In genomic region chr11:122556605-122557004, GRCh38 we compare ENCODE assay signal across 8 cellular contexts.
A peak's percentile ranks its signal among the peaks of the same experiment; 100 is the strongest.
DNase-seq lines count a peak whose midpoint lies in the region; ATAC-seq, FAIRE-seq and TF ChIP-seq lines count a peak whose summit lies in the region.

No MANE protein-coding gene starts in this region.

- H3K4me3 Mint-ChIP-seq in HFFc6: no peak overlapping the region; the same call in 1 of the 2 replicates

- no peak overlapping the region for H3K27ac Mint-ChIP-seq in HFFc6

- ATAC-seq in GM18517 (IDR thresholded peaks at IDR 0.05; ENCODE audit: unreplicated experiment): no peak

- CTCF ChIA-PET in AG04450 (lab: Charles Lee): interaction anchor here (0.7 to 1.7 kb wide), 10 partner anchors 14 to 902 kb away, joined by 3 to 8 read pairs (median 3); no protein-coding TSS in a partner anchor

- H3K27ac ChIP-seq in AG04450 (ENCODE audit: low read depth, low read length) (no peak overlapping the region), dorsolateral prefrontal cortex (no peak overlapping the region)

- no peaks in the 10 kb centered on the region for H3K36me3 Mint-ChIP-seq in HFFc6 (ENCODE audit: low read depth)

- no peaks in the 10 kb centered on the region; the same call in 1 of the 2 replicates for H3K4me1 Mint-ChIP-seq in HFFc6 (ENCODE audit: low read depth)

- peak overlapping the region; percentile 43 for H3K4me3 ChIP-seq in AG04450 (ENCODE audit: low read depth, low read length)
- peak overlapping the region in 45 of 59 donors; percentile 8 to 54 (median 39) for H3K4me3 ChIP-seq in dorsolateral prefrontal cortex

- TF ChIP-seq CTCF in AG04450 (IDR thresholded peaks at IDR 0.05; ENCODE audit: low read depth, low read length) (peak; percentile 53), HFFc6 (IDR thresholded peaks at IDR 0.05) (peak; percentile 34; the same call in 1 of the 2 replicates), dorsolateral prefrontal cortex (IDR thresholded peaks at IDR 0.05 in 54 of 56, conservative IDR thresholded peaks at IDR 0.05 in 2 of 56; ENCODE audit: low read depth in 1 of 56, partially characterized antibody in 56 of 56) (peak in 25 of 56 donors; percentile 7 to 63 (median 26)), GM20000 (IDR thresholded peaks at IDR 0.05; ENCODE audit: extremely low read depth, missing control alignments) (no peak), D721Med (IDR thresholded peaks at IDR 0.05; ENCODE audit: insufficient read depth, missing control alignments) (no peak)

- H3K27me3 ChIP-seq in AG04450 (ENCODE audit: control insufficient read depth, insufficient read depth, low read length): peaks cover 3% of the 10 kb centered on the region
- peaks cover 0 to 14% (median 0%) of the 10 kb centered on the region in 45 donors for H3K27me3 ChIP-seq in dorsolateral prefrontal cortex

- intact Hi-C loops in dorsolateral prefrontal cortex (cut with DNase I): no loop called here

- DNase-seq in AG04450 (ENCODE audit: low read depth, low spot score) (no peak), HFFc6 (no peak), dorsolateral prefrontal cortex (no peak), middle frontal gyrus (ENCODE audit: extremely low spot score, low spot score) (peak; percentile 7), GM20000 (ENCODE audit: low spot score) (no peak), HTR-8/SVneo (ENCODE audit: insufficient read length, low spot score) (no peak), D721Med (ENCODE audit: insufficient read length, low spot score) (no peak)

- POLR2A ChIA-PET in AG04450 (lab: Yijun Ruan, JAX): no interaction called here

- H3K9me3 ChIP-seq in AG04450 (ENCODE audit: control insufficient read depth, insufficient read depth, low read length): peaks cover 3% of the 10 kb centered on the region; the same call in 1 of the 2 replicates

- no peak for FAIRE-seq in HTR-8/SVneo (lab: Jason Lieb, UNC)
- no peak for FAIRE-seq in D721Med (lab: Jason Lieb, UNC)

- peaks cover 7% of the 10 kb centered on the region for H3K27me3 Mint-ChIP-seq in HFFc6 (ENCODE audit: insufficient read depth)

- peaks cover 9% of the 10 kb centered on the region; the same call in 1 of the 2 replicates for H3K9me3 Mint-ChIP-seq in HFFc6

Comparison
In these comparisons a context has a peak if more than half of its experiments do, and no peak if none do; other contexts are left out.
1. CTCF ChIP-seq: peak in AG04450 (single experiment) and HFFc6 (single experiment); none in GM20000 (single experiment) and D721Med (single experiment).